Comparison of ENCODE assay signal across 14 cellular contexts in genomic region chr7:115410427-115410805, GRCh38.
A peak's percentile ranks its signal among the peaks of the same experiment; 100 is the strongest.
DNase-seq lines count a peak whose midpoint lies in the region; ATAC-seq, FAIRE-seq and TF ChIP-seq lines count a peak whose summit lies in the region.
"Had no signal": no experiment of that assay in that cellular context is flagged by ENCODE, and none has a peak within 500 bp of the region (broad histone marks: within the 10 kb centered on the region; RNA-seq: fewer than 3 reads in every experiment).

No MANE protein-coding gene starts in this region.

- FAIRE-seq in small intestine (lab: Jason Lieb, UNC), result no peak
- FAIRE-seq: endometrium, TTC549 had no signal

- ATAC-seq in GM21381 (IDR thresholded peaks at IDR 0.05; ENCODE audit: unreplicated experiment) (peak; percentile 6), HG03460 (IDR thresholded peaks at IDR 0.05; ENCODE audit: unreplicated experiment) (peak; percentile 40), activated B cell treated with CpG ODN at 0.5 μM for 24 hours (ENCODE audit: low read depth) (peak; percentile 21)
- peak; percentile 61 for ATAC-seq in stimulated activated effector memory CD8-positive, alpha-beta T cell treated with anti-CD3 and anti-CD28 coated beads, Interleukin-12 subunit alpha, Interleukin-12 subunit beta, amount 100 ng/mL, for 72 hours

- DNase-seq in activated B cell treated with CpG ODN at 0.5 μM for 24 hours, result no peak
- DNase-seq in stimulated activated effector memory CD8-positive, alpha-beta T cell treated with anti-CD3 and anti-CD28 coated beads, Interleukin-12 subunit alpha, Interleukin-12 subunit beta, amount 100 ng/mL, for 72 hours (ENCODE audit: low spot score in 2 of 2), result no peak
- no peak for DNase-seq in small intestine
- DNase-seq in transverse colon, result no peak
- DNase-seq in A172 (ENCODE audit: low spot score), result no peak
- DNase-seq: activated naive CD4-positive, alpha-beta T cell treated with anti-CD3 and anti-CD28 coated beads for 36 hours; glutamatergic neuron; NCI-H1105; right lobe of liver had no signal

- H3K4me1 ChIP-seq in small intestine (ENCODE audit: control insufficient read depth in 2 of 2, insufficient read depth in 1 of 2, low read depth in 1 of 2, low read length in 1 of 2) (no peaks in the 10 kb centered on the region), transverse colon (peaks cover 0 to 9% (median 0%) of the 10 kb centered on the region in 4 donors)
- H3K4me1 ChIP-seq: right lobe of liver had no signal

- H3K27me3 Mint-ChIP-seq in activated B cell treated with CpG ODN at 0.5 μM for 24 hours, result peaks cover 2% of the 10 kb centered on the region

- CTCF ChIA-PET in activated B cell treated with CpG ODN at 0.5 μM for 24 hours (lab: Charles Lee), result no interaction called here

- no peak overlapping the region for H3K4me3 Mint-ChIP-seq in activated B cell treated with CpG ODN at 0.5 μM for 24 hours
- H3K4me3 Mint-ChIP-seq in stimulated activated effector memory CD8-positive, alpha-beta T cell treated with anti-CD3 and anti-CD28 coated beads, Interleukin-12 subunit alpha, Interleukin-12 subunit beta, amount 100 ng/mL, for 72 hours, result no peak overlapping the region
- H3K4me3 Mint-ChIP-seq: activated naive CD4-positive, alpha-beta T cell treated with anti-CD3 and anti-CD28 coated beads for 36 hours; nephron had no signal

- TF ChIP-seq CTCF in activated B cell treated with CpG ODN at 0.5 μM for 24 hours (IDR thresholded peaks at IDR 0.05) (no peak), transverse colon (IDR thresholded peaks at IDR 0.05) (no peak)

- H3K9me3 ChIP-seq in small intestine (ENCODE audit: control insufficient read depth, low read depth) (no peaks in the 10 kb centered on the region), transverse colon (no peaks in the 10 kb centered on the region)
- H3K9me3 ChIP-seq: right lobe of liver had no signal

- TF ChIP-seq EP300 in transverse colon (IDR thresholded peaks at IDR 0.05; ENCODE audit: low read depth), result no peak

- H3K27ac ChIP-seq in small intestine (ENCODE audit: low read depth in 1 of 2, low read length in 1 of 2) (no peak overlapping the region), transverse colon (no peak overlapping the region)
- H3K27ac ChIP-seq: right lobe of liver had no signal

- intact Hi-C loops in activated B cell treated with CpG ODN at 0.5 μM for 24 hours (cut with micrococcal nuclease) (loop anchor here (2.0 to 5.0 kb wide), 2 partner anchors 24 to 53 kb away; no protein-coding TSS in a partner anchor), transverse colon (cut with DNase I; ENCODE audit: low total_unique reads) (no loop called here)

- no peak for TF ChIP-seq POLR2A in transverse colon (IDR thresholded peaks at IDR 0.05)

- in situ Hi-C loops in transverse colon (cut with MboI; ENCODE audit: low pct_ligation_motif_present in 1 of 4, low pct_unique_long_range_greater_than_20kb in 1 of 4, low sequenced_read_pairs in 3 of 4), result no loop called here

- H3K4me1 Mint-ChIP-seq in activated B cell treated with CpG ODN at 0.5 μM for 24 hours, result peaks cover 27% of the 10 kb centered on the region
- H3K4me1 Mint-ChIP-seq in stimulated activated effector memory CD8-positive, alpha-beta T cell treated with anti-CD3 and anti-CD28 coated beads, Interleukin-12 subunit alpha, Interleukin-12 subunit beta, amount 100 ng/mL, for 72 hours, result peaks cover 10% of the 10 kb centered on the region
- H3K4me1 Mint-ChIP-seq: nephron had no signal

- 65 to 82% (median 78%) methylated on average over 3 of the region's 3 CpGs for WGBS in small intestine, 3 donors
- 84 to 87% methylated on average over 3 of the region's 3 CpGs for WGBS in transverse colon (ENCODE audit: low coverage in 1 of 2), 2 donors

- H3K4me3 ChIP-seq in small intestine (ENCODE audit: low read depth in 1 of 2, low read length in 2 of 2), result no peak overlapping the region
- H3K4me3 ChIP-seq in transverse colon, result no peak overlapping the region
- H3K4me3 ChIP-seq: right lobe of liver had no signal

- H3K27ac Mint-ChIP-seq in activated B cell treated with CpG ODN at 0.5 μM for 24 hours, result peak overlapping the region; percentile 32
- peak overlapping the region; percentile 9 for H3K27ac Mint-ChIP-seq in stimulated activated effector memory CD8-positive, alpha-beta T cell treated with anti-CD3 and anti-CD28 coated beads, Interleukin-12 subunit alpha, Interleukin-12 subunit beta, amount 100 ng/mL, for 72 hours
- H3K27ac Mint-ChIP-seq: activated naive CD4-positive, alpha-beta T cell treated with anti-CD3 and anti-CD28 coated beads for 36 hours; nephron had no signal

- POLR2A ChIA-PET in activated B cell treated with CpG ODN at 0.5 μM for 24 hours (lab: Charles Lee), result no interaction called here

- H3K27me3 ChIP-seq in small intestine (ENCODE audit: control insufficient read depth in 2 of 2, insufficient read depth in 2 of 2, low read length in 2 of 2) (no peaks in the 10 kb centered on the region), transverse colon (no peaks in the 10 kb centered on the region)
- H3K27me3 ChIP-seq: right lobe of liver had no signal

- peaks cover 5% of the 10 kb centered on the region for H3K36me3 Mint-ChIP-seq in activated B cell treated with CpG ODN at 0.5 μM for 24 hours (ENCODE audit: low read depth)
- no peaks in the 10 kb centered on the region for H3K36me3 Mint-ChIP-seq in stimulated activated effector memory CD8-positive, alpha-beta T cell treated with anti-CD3 and anti-CD28 coated beads, Interleukin-12 subunit alpha, Interleukin-12 subunit beta, amount 100 ng/mL, for 72 hours

- H3K9me3 Mint-ChIP-seq in activated B cell treated with CpG ODN at 0.5 μM for 24 hours, result peaks cover 2% of the 10 kb centered on the region
- H3K9me3 Mint-ChIP-seq in stimulated activated effector memory CD8-positive, alpha-beta T cell treated with anti-CD3 and anti-CD28 coated beads, Interleukin-12 subunit alpha, Interleukin-12 subunit beta, amount 100 ng/mL, for 72 hours, result no peaks in the 10 kb centered on the region
- H3K9me3 Mint-ChIP-seq: activated naive CD4-positive, alpha-beta T cell treated with anti-CD3 and anti-CD28 coated beads for 36 hours had no signal

- H3K36me3 ChIP-seq in small intestine (ENCODE audit: control insufficient read depth in 2 of 2, insufficient read depth in 2 of 2, low read length in 2 of 2) (no peaks in the 10 kb centered on the region), transverse colon (no peaks in the 10 kb centered on the region)
- H3K36me3 ChIP-seq: right lobe of liver had no signal

Comparison
In these comparisons a context has a peak if more than half of its experiments do, and no peak if none do; other contexts are left out.
1. ATAC-seq: peak in every context shown above with its lines; median percentile 61 in stimulated activated effector memory CD8-positive, alpha-beta T cell treated with anti-CD3 and anti-CD28 coated beads, Interleukin-12 subunit alpha, Interleukin-12 subunit beta, amount 100 ng/mL, for 72 hours; 40 in HG03460; 21 in activated B cell treated with CpG ODN at 0.5 μM for 24 hours; 6 in GM21381.